ENCODE assay signal across 9 cellular contexts in genomic region chr3:52317601-52318000, GRCh38. TPM values are rescaled to one million over a fixed set of nuclear protein-coding genes. Genes with fewer than 3 reads are reported as not detected.
DNase-seq lines count a peak whose midpoint lies in the region; ATAC-seq and TF ChIP-seq lines count a peak whose summit lies in the region.
"Had no signal": no experiment of that assay in that cellular context is flagged by ENCODE, and none has a peak within 500 bp of the region (broad histone marks: within the 10 kb centered on the region; RNA-seq: fewer than 3 reads in every experiment).

No MANE protein-coding gene starts in this region.

- POLR2A ChIA-PET in AG04450 (lab: Yijun Ruan, JAX), result interaction anchor here (1.3 kb wide), 1 partner anchor 80 kb away, joined by 4 read pairs; no protein-coding TSS in a partner anchor

- no peaks in the 10 kb centered on the region; the same call in 1 of the 2 replicates for H3K9me3 ChIP-seq in AG04450 (ENCODE audit: control insufficient read depth, insufficient read depth, low read length)

- DNase-seq in AG04450 (ENCODE audit: low read depth, low spot score) (no peak), HT-29 (ENCODE audit: low spot score) (peak; percentile 58), epidermal melanocyte (ENCODE audit: insufficient read length, low spot score) (peak; percentile 73)
- DNase-seq in activated CD8-positive, alpha-beta memory T cell treated with anti-CD3 and anti-CD28 coated beads, Interleukin-2, amount 10 ng/mL, durations not matched to agents 7 days and 5 days, result peak; percentile 81
- peak; percentile 79 for DNase-seq in natural killer cell treated with Interleukin-12 subunit alpha and Interleukin-12 subunit beta and Interleukin-15 and Interleukin-18, amount 100 ng/mL, for 72 hours (ENCODE audit: low spot score)
- peak; percentile 49 to 71 (median 64) for DNase-seq in stimulated activated naive CD4-positive, alpha-beta T cell (lab: John Stamatoyannopoulos, UW)
- DNase-seq: DND-41 had no signal

- no peak overlapping the region for H3K27ac ChIP-seq in AG04450 (ENCODE audit: low read depth, low read length)

- peak; percentile 98 for ATAC-seq in activated CD8-positive, alpha-beta memory T cell treated with anti-CD3 and anti-CD28 coated beads, Interleukin-2, amount 10 ng/mL, durations not matched to agents 7 days and 5 days
- peak; percentile 87 to 92 for ATAC-seq in natural killer cell treated with Interleukin-12 subunit alpha and Interleukin-12 subunit beta and Interleukin-15 and Interleukin-18, amount 100 ng/mL, for 72 hours
- ATAC-seq in GM21528 (IDR thresholded peaks at IDR 0.05; ENCODE audit: low FRiP score, unreplicated experiment), result no peak
- no peak for ATAC-seq in GM18870 (IDR thresholded peaks at IDR 0.05; ENCODE audit: unreplicated experiment)

- H3K4me3 ChIP-seq in AG04450 (ENCODE audit: low read depth, low read length), result peak overlapping the region; percentile 55

- CTCF ChIA-PET in AG04450 (lab: Charles Lee), result interaction anchor here (0.9 to 1.7 kb wide), 2 partner anchors 22 to 97 kb away, joined by 3 to 6 read pairs; no protein-coding TSS in a partner anchor
- CTCF ChIA-PET in activated CD8-positive, alpha-beta memory T cell treated with anti-CD3 and anti-CD28 coated beads, Interleukin-2, amount 10 ng/mL, durations not matched to agents 7 days and 5 days (lab: Charles Lee), result interaction anchor here (1.1 to 3.3 kb wide), 4 partner anchors 22 to 98 kb away, joined by 3 to 12 read pairs (median 6); partner anchors contain the start of gene TLR9

- no peak for TF ChIP-seq CTCF in AG04450 (IDR thresholded peaks at IDR 0.05; ENCODE audit: low read depth, low read length)

- H3K27ac Mint-ChIP-seq in activated CD8-positive, alpha-beta memory T cell treated with anti-CD3 and anti-CD28 coated beads, Interleukin-2, amount 10 ng/mL, durations not matched to agents 7 days and 5 days, result no peak overlapping the region
- peak overlapping the region; percentile 80 to 91 for H3K27ac Mint-ChIP-seq in natural killer cell treated with Interleukin-12 subunit alpha and Interleukin-12 subunit beta and Interleukin-15 and Interleukin-18, amount 100 ng/mL, for 72 hours

- peak overlapping the region; percentile 19 for H3K4me3 Mint-ChIP-seq in activated CD8-positive, alpha-beta memory T cell treated with anti-CD3 and anti-CD28 coated beads, Interleukin-2, amount 10 ng/mL, durations not matched to agents 7 days and 5 days
- peak overlapping the region; percentile 49 for H3K4me3 Mint-ChIP-seq in natural killer cell treated with Interleukin-12 subunit alpha and Interleukin-12 subunit beta and Interleukin-15 and Interleukin-18, amount 100 ng/mL, for 72 hours

- H3K9me3 Mint-ChIP-seq in activated CD8-positive, alpha-beta memory T cell treated with anti-CD3 and anti-CD28 coated beads, Interleukin-2, amount 10 ng/mL, durations not matched to agents 7 days and 5 days (ENCODE audit: low read depth), result no peaks in the 10 kb centered on the region
- no peaks in the 10 kb centered on the region for H3K9me3 Mint-ChIP-seq in natural killer cell treated with Interleukin-12 subunit alpha and Interleukin-12 subunit beta and Interleukin-15 and Interleukin-18, amount 100 ng/mL, for 72 hours

- no peaks in the 10 kb centered on the region for H3K36me3 Mint-ChIP-seq in activated CD8-positive, alpha-beta memory T cell treated with anti-CD3 and anti-CD28 coated beads, Interleukin-2, amount 10 ng/mL, durations not matched to agents 7 days and 5 days
- no peaks in the 10 kb centered on the region for H3K36me3 Mint-ChIP-seq in natural killer cell treated with Interleukin-12 subunit alpha and Interleukin-12 subunit beta and Interleukin-15 and Interleukin-18, amount 100 ng/mL, for 72 hours

- H3K27me3 ChIP-seq in AG04450 (ENCODE audit: control insufficient read depth, insufficient read depth, low read length), result peaks cover 2% of the 10 kb centered on the region

- H3K27me3 Mint-ChIP-seq in activated CD8-positive, alpha-beta memory T cell treated with anti-CD3 and anti-CD28 coated beads, Interleukin-2, amount 10 ng/mL, durations not matched to agents 7 days and 5 days, result no peaks in the 10 kb centered on the region
- no peaks in the 10 kb centered on the region for H3K27me3 Mint-ChIP-seq in natural killer cell treated with Interleukin-12 subunit alpha and Interleukin-12 subunit beta and Interleukin-15 and Interleukin-18, amount 100 ng/mL, for 72 hours

- peaks cover 26% of the 10 kb centered on the region for H3K4me1 Mint-ChIP-seq in activated CD8-positive, alpha-beta memory T cell treated with anti-CD3 and anti-CD28 coated beads, Interleukin-2, amount 10 ng/mL, durations not matched to agents 7 days and 5 days
- H3K4me1 Mint-ChIP-seq in natural killer cell treated with Interleukin-12 subunit alpha and Interleukin-12 subunit beta and Interleukin-15 and Interleukin-18, amount 100 ng/mL, for 72 hours (ENCODE audit: low read depth in 2 of 2), result peaks cover 20 to 37% of the 10 kb centered on the region in 2 donors

RNA-seq across cellular contexts. Expression of gene DNAH1, which starts 1.5 kb away (rescaled TPM):
- polyA plus RNA-seq in AG04450 (2011; rRNA removed), result 1.4 and 1.9 TPM in 2 replicates
- polyA minus RNA-seq in AG04450 (2011; rRNA and poly(A)+ RNA removed), result 5.6 and 7.5 TPM in 2 replicates
- total RNA-seq in HT-29 (2014; rRNA removed; shearing (Covaris generic)), result 1.4 and 4.0 TPM in 2 replicates
- 10 to 100 TPM; 13.9 to 26.5 TPM for total RNA-seq in activated CD8-positive, alpha-beta memory T cell treated with anti-CD3 and anti-CD28 coated beads, Interleukin-2, amount 10 ng/mL, durations not matched to agents 7 days and 5 days
- total RNA-seq in natural killer cell treated with Interleukin-12 subunit alpha and Interleukin-12 subunit beta and Interleukin-15 and Interleukin-18, amount 100 ng/mL, for 72 hours, result 10 to 100 TPM; 24.3 to 35.4 TPM

RNA-seq across cellular contexts. Expression of gene GLYCTK, which starts 30.0 kb away (rescaled TPM):
- polyA plus RNA-seq in AG04450 (2011; rRNA removed), result 4.0 and 5.5 TPM in 2 replicates
- 6.0 and 6.8 TPM in 2 replicates for polyA minus RNA-seq in AG04450 (2011; rRNA and poly(A)+ RNA removed)
- total RNA-seq in HT-29 (2014; rRNA removed; shearing (Covaris generic)), result 23.0 and 29.0 TPM in 2 replicates
- 10 to 100 TPM; 23.2 to 29.4 TPM for total RNA-seq in activated CD8-positive, alpha-beta memory T cell treated with anti-CD3 and anti-CD28 coated beads, Interleukin-2, amount 10 ng/mL, durations not matched to agents 7 days and 5 days
- total RNA-seq in natural killer cell treated with Interleukin-12 subunit alpha and Interleukin-12 subunit beta and Interleukin-15 and Interleukin-18, amount 100 ng/mL, for 72 hours, result 10 to 100 TPM; 26.0 to 34.2 TPM

RNA-seq across cellular contexts. Expression of gene WDR82, which starts 39.2 kb away (rescaled TPM):
- polyA plus RNA-seq in AG04450 (2011; rRNA removed), result 69.2 and 77.6 TPM in 2 replicates
- 62.2 and 73.6 TPM in 2 replicates for polyA minus RNA-seq in AG04450 (2011; rRNA and poly(A)+ RNA removed)
- total RNA-seq in HT-29 (2014; rRNA removed; shearing (Covaris generic)), result 16.4 and 18.9 TPM in 2 replicates
- 100 to 1,000 TPM; 114 to 132 TPM for total RNA-seq in activated CD8-positive, alpha-beta memory T cell treated with anti-CD3 and anti-CD28 coated beads, Interleukin-2, amount 10 ng/mL, durations not matched to agents 7 days and 5 days
- 10 to 100 TPM; 82.8 to 87.4 TPM for total RNA-seq in natural killer cell treated with Interleukin-12 subunit alpha and Interleukin-12 subunit beta and Interleukin-15 and Interleukin-18, amount 100 ng/mL, for 72 hours

Comparison
In these comparisons a context has a peak if more than half of its experiments do, and no peak if none do; other contexts are left out.
1. ATAC-seq: peak in activated CD8-positive, alpha-beta memory T cell treated with anti-CD3 and anti-CD28 coated beads, Interleukin-2, amount 10 ng/mL, durations not matched to agents 7 days and 5 days (single experiment) and natural killer cell treated with Interleukin-12 subunit alpha and Interleukin-12 subunit beta and Interleukin-15 and Interleukin-18, amount 100 ng/mL, for 72 hours (2 of 2); none in GM21528 (single experiment) and GM18870 (single experiment).